ENCODE assay signal across 2 cellular contexts in the genomic region with DNA sequence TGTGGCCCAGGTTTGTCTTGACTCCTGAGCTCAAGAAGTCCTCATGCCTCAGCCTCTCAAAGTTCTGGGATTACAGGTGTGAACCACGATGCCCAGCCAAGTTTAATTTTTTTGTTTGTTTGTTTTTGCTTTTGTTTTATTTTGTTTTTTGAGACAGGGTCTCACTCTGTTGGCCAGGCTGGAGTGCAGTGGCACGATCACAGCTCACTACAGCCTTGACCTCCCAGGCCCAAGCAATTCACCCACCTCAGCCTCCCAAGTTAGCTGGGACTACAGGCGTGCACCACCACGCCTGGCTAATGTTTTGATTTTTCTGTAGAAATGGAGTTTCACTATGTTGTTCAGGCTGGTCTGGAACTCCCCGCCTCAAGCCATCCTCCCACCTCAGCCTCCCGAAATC.
TF ChIP-seq lines count a peak whose summit lies in the region.

No MANE protein-coding gene starts in this region.

TF ChIP-seq in HEK293, 187 proteins besides CTCF, POLR2A, EP300 and RAD21:
- TF ChIP-seq ZSCAN23 (tag by site-specific recombination; IDR thresholded peaks at IDR 0.05) (no peak), ZNF121 (tag by site-specific recombination; IDR thresholded peaks at IDR 0.05) (peak; percentile 64; the same call in 1 of the 2 replicates)

TF ChIP-seq in GM23338, 12 proteins besides CTCF, POLR2A, EP300 and RAD21:
- TF ChIP-seq STAT1 (IDR thresholded peaks at IDR 0.05; ENCODE audit: unreplicated experiment) (no peak), EZH2 (IDR thresholded peaks at IDR 0.05; ENCODE audit: low read depth, unreplicated experiment) (no peak), EZH2phosphoT487 (IDR thresholded peaks at IDR 0.05; ENCODE audit: unreplicated experiment) (no peak), POLR2AphosphoS5 (IDR thresholded peaks at IDR 0.05; ENCODE audit: low read depth) (no peak), JUNB (IDR thresholded peaks at IDR 0.05; ENCODE audit: unreplicated experiment) (no peak), ZNF331 (CRISPR knock-in tag; IDR thresholded peaks at IDR 0.05; ENCODE audit: low read depth) (no peak), CREB1 (CRISPR knock-in tag; IDR thresholded peaks at IDR 0.05; ENCODE audit: low read depth) (no peak), NANOG (IDR thresholded peaks at IDR 0.05; ENCODE audit: borderline replicate concordance) (no peak), ZNF114 (CRISPR knock-in tag; IDR thresholded peaks at IDR 0.05) (no peak)
- TF ChIP-seq, protein P1, sequence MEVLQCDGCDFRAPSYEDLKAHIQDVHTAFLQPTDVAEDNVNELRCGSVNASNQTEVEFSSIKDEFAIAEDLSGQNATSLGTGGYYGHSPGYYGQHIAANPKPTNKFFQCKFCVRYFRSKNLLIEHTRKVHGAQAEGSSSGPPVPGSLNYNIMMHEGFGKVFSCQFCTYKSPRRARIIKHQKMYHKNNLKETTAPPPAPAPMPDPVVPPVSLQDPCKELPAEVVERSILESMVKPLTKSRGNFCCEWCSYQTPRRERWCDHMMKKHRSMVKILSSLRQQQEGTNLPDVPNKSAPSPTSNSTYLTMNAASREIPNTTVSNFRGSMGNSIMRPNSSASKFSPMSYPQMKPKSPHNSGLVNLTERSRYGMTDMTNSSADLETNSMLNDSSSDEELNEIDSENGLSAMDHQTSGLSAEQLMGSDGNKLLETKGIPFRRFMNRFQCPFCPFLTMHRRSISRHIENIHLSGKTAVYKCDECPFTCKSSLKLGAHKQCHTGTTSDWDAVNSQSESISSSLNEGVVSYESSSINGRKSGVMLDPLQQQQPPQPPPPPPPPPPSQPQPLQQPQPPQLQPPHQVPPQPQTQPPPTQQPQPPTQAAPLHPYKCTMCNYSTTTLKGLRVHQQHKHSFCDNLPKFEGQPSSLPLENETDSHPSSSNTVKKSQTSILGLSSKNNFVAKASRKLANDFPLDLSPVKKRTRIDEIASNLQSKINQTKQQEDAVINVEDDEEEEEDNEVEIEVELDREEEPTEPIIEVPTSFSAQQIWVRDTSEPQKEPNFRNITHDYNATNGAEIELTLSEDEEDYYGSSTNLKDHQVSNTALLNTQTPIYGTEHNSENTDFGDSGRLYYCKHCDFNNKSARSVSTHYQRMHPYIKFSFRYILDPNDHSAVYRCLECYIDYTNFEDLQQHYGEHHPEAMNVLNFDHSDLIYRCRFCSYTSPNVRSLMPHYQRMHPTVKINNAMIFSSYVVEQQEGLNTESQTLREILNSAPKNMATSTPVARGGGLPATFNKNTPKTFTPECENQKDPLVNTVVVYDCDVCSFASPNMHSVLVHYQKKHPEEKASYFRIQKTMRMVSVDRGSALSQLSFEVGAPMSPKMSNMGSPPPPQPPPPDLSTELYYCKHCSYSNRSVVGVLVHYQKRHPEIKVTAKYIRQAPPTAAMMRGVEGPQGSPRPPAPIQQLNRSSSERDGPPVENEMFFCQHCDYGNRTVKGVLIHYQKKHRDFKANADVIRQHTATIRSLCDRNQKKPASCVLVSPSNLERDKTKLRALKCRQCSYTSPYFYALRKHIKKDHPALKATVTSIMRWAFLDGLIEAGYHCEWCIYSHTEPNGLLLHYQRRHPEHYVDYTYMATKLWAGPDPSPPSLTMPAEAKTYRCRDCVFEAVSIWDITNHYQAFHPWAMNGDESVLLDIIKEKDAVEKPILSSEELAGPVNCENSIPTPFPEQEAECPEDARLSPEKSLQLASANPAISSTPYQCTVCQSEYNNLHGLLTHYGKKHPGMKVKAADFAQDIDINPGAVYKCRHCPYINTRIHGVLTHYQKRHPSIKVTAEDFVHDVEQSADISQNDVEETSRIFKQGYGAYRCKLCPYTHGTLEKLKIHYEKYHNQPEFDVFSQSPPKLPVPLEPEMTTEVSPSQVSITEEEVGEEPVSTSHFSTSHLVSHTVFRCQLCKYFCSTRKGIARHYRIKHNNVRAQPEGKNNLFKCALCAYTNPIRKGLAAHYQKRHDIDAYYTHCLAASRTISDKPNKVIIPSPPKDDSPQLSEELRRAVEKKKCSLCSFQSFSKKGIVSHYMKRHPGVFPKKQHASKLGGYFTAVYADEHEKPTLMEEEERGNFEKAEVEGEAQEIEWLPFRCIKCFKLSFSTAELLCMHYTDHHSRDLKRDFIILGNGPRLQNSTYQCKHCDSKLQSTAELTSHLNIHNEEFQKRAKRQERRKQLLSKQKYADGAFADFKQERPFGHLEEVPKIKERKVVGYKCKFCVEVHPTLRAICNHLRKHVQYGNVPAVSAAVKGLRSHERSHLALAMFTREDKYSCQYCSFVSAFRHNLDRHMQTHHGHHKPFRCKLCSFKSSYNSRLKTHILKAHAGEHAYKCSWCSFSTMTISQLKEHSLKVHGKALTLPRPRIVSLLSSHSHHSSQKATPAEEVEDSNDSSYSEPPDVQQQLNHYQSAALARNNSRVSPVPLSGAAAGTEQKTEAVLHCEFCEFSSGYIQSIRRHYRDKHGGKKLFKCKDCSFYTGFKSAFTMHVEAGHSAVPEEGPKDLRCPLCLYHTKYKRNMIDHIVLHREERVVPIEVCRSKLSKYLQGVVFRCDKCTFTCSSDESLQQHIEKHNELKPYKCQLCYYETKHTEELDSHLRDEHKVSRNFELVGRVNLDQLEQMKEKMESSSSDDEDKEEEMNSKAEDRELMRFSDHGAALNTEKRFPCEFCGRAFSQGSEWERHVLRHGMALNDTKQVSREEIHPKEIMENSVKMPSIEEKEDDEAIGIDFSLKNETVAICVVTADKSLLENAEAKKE (CRISPR knock-in tag; IDR thresholded peaks at IDR 0.05): no peak
- TF ChIP-seq, protein P2, sequence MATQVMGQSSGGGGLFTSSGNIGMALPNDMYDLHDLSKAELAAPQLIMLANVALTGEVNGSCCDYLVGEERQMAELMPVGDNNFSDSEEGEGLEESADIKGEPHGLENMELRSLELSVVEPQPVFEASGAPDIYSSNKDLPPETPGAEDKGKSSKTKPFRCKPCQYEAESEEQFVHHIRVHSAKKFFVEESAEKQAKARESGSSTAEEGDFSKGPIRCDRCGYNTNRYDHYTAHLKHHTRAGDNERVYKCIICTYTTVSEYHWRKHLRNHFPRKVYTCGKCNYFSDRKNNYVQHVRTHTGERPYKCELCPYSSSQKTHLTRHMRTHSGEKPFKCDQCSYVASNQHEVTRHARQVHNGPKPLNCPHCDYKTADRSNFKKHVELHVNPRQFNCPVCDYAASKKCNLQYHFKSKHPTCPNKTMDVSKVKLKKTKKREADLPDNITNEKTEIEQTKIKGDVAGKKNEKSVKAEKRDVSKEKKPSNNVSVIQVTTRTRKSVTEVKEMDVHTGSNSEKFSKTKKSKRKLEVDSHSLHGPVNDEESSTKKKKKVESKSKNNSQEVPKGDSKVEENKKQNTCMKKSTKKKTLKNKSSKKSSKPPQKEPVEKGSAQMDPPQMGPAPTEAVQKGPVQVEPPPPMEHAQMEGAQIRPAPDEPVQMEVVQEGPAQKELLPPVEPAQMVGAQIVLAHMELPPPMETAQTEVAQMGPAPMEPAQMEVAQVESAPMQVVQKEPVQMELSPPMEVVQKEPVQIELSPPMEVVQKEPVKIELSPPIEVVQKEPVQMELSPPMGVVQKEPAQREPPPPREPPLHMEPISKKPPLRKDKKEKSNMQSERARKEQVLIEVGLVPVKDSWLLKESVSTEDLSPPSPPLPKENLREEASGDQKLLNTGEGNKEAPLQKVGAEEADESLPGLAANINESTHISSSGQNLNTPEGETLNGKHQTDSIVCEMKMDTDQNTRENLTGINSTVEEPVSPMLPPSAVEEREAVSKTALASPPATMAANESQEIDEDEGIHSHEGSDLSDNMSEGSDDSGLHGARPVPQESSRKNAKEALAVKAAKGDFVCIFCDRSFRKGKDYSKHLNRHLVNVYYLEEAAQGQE (IDR thresholded peaks at IDR 0.05; ENCODE audit: unreplicated experiment): no peak
- TF ChIP-seq, protein P3, sequence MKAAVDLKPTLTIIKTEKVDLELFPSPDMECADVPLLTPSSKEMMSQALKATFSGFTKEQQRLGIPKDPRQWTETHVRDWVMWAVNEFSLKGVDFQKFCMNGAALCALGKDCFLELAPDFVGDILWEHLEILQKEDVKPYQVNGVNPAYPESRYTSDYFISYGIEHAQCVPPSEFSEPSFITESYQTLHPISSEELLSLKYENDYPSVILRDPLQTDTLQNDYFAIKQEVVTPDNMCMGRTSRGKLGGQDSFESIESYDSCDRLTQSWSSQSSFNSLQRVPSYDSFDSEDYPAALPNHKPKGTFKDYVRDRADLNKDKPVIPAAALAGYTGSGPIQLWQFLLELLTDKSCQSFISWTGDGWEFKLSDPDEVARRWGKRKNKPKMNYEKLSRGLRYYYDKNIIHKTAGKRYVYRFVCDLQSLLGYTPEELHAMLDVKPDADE (IDR thresholded peaks at IDR 0.05): no peak
